Comparison of ENCODE assay signal across 14 cellular contexts in genomic region chr1:198678301-198678836, GRCh38. TPM values are rescaled to one million over a fixed set of nuclear protein-coding genes. Genes with fewer than 3 reads are reported as not detected.
DNase-seq lines count a peak whose midpoint lies in the region; ATAC-seq, FAIRE-seq and TF ChIP-seq lines count a peak whose summit lies in the region.
"Had no signal": no experiment of that assay in that cellular context is flagged by ENCODE, and none has a peak within 500 bp of the region (broad histone marks: within the 10 kb centered on the region; RNA-seq: fewer than 3 reads in every experiment).

No MANE protein-coding gene starts in this region.

- DNase-seq in activated gamma-delta T cell treated with Interleukin-2 at 50 U/mL for 16 hours: peak; percentile 40
- no peak for DNase-seq in activated gamma-delta T cell (lab: John Stamatoyannopoulos, UW)
- DNase-seq in activated CD4-positive, alpha-beta T cell treated with anti-CD3 and anti-CD28 coated beads, Interleukin-2, amount 50 U/mL, for 1 hour: peak; percentile 61
- DNase-seq in effector CD4-positive, alpha-beta T cell: peak; percentile 65
- no peak for DNase-seq in frontal cortex (ENCODE audit: low spot score in 2 of 2)
- DNase-seq in left lung: no peak
- DNase-seq: H7, NCI-H526 treated with DMSO at 0.1 percent for 48 hours had no signal

- no peaks in the 10 kb centered on the region for H3K9me3 ChIP-seq in thymus (ENCODE audit: control insufficient read depth)
- no peaks in the 10 kb centered on the region for H3K9me3 ChIP-seq in left lung

- H3K27ac ChIP-seq in thymus (ENCODE audit: low read depth) (peak overlapping the region; percentile 82), left lung (peak overlapping the region in 1 of 2 donors; percentile 94)
- H3K27ac ChIP-seq: SK-N-MC had no signal

- H3K36me3 ChIP-seq in thymus (ENCODE audit: control insufficient read depth, insufficient read depth): peaks cover 13% of the 10 kb centered on the region
- H3K36me3 ChIP-seq in left lung: peaks cover 0 to 8% of the 10 kb centered on the region in 2 donors

- 84% methylated on average over 8 of the region's 8 CpGs for WGBS in thymus

- no peak for FAIRE-seq in frontal cortex (lab: Jason Lieb, UNC)

- intact Hi-C loops in left lung (cut with DNase I): no loop called here

- H3K4me1 ChIP-seq in thymus (ENCODE audit: control insufficient read depth, insufficient read depth, low read length) (peaks cover 27% of the 10 kb centered on the region), left lung (peaks cover 4 to 83% of the 10 kb centered on the region in 2 donors)

- ATAC-seq in left lung (no peak), SK-N-SH treated with all-trans-retinoic acid at 6 μM for 48 hours (no peak)

- H3K4me3 ChIP-seq in thymus (ENCODE audit: low read length) (no peak overlapping the region), left lung (no peak overlapping the region)
- H3K4me3 ChIP-seq: lung, SK-N-MC had no signal

- no peak for TF ChIP-seq CTCF in left lung (IDR thresholded peaks at IDR 0.05)

- H3K27me3 ChIP-seq in thymus (ENCODE audit: control insufficient read depth, insufficient read depth) (no peaks in the 10 kb centered on the region), left lung (no peaks in the 10 kb centered on the region)

TF ChIP-seq in SK-N-SH treated with all-trans-retinoic acid at 6 μM for 48 hours, 23 proteins besides CTCF, POLR2A, EP300 and RAD21:
- TF ChIP-seq CSRNP3 (CRISPR knock-in tag; IDR thresholded peaks at IDR 0.05) (no peak), ISL1 (CRISPR knock-in tag; IDR thresholded peaks at IDR 0.05) (no peak), ZC3H10 (CRISPR knock-in tag; IDR thresholded peaks at IDR 0.05) (no peak), ZFP3 (CRISPR knock-in tag; IDR thresholded peaks at IDR 0.05) (no peak), ZFP30 (CRISPR knock-in tag; IDR thresholded peaks at IDR 0.05) (no peak), BACH2 (CRISPR knock-in tag; IDR thresholded peaks at IDR 0.05; ENCODE audit: borderline replicate concordance) (no peak), POU6F1 (CRISPR knock-in tag; IDR thresholded peaks at IDR 0.05; ENCODE audit: borderline replicate concordance, low read depth) (no peak), ESRRG (CRISPR knock-in tag; IDR thresholded peaks at IDR 0.05) (no peak), GLIS3 (CRISPR knock-in tag; IDR thresholded peaks at IDR 0.05) (no peak), PATZ1 (CRISPR knock-in tag; IDR thresholded peaks at IDR 0.05; ENCODE audit: borderline replicate concordance) (no peak), CREB5 (CRISPR knock-in tag; IDR thresholded peaks at IDR 0.05; ENCODE audit: low read depth) (no peak), ZNF70 (CRISPR knock-in tag; IDR thresholded peaks at IDR 0.05) (no peak), TCF4 (CRISPR knock-in tag; IDR thresholded peaks at IDR 0.05; ENCODE audit: borderline replicate concordance) (no peak), CSDC2 (CRISPR knock-in tag; IDR thresholded peaks at IDR 0.05) (no peak), TSHZ2 (CRISPR knock-in tag; IDR thresholded peaks at IDR 0.05) (no peak), SNAI2 (CRISPR knock-in tag; IDR thresholded peaks at IDR 0.05) (no peak), ZNF565 (CRISPR knock-in tag; conservative IDR thresholded peaks at IDR 0.05; ENCODE audit: low read depth) (no peak), ARNTL (CRISPR knock-in tag; IDR thresholded peaks at IDR 0.05; ENCODE audit: borderline replicate concordance, low read depth) (no peak), ZNF8 (CRISPR knock-in tag; IDR thresholded peaks at IDR 0.05) (no peak)

RNA-seq across cellular contexts. Expression of gene PTPRC, which starts 39.5 kb away (rescaled TPM):
- polyA plus RNA-seq in thymus: 130 TPM
- total RNA-seq in frontal cortex: 2.9 TPM
- total RNA-seq in left lung: 100 to 1,000 TPM in 1 of 2 donors, 10 to 100 TPM in 1; 53.0 to 180 TPM
- total RNA-seq: H7, MCF 10A, pulmonary artery endothelial cell had no signal

Comparison
In these comparisons a context has a peak if more than half of its experiments do, and no peak if none do; other contexts are left out.
1. DNase-seq: peak in activated gamma-delta T cell treated with Interleukin-2 at 50 U/mL for 16 hours (single experiment), activated CD4-positive, alpha-beta T cell treated with anti-CD3 and anti-CD28 coated beads, Interleukin-2, amount 50 U/mL, for 1 hour (single experiment) and effector CD4-positive, alpha-beta T cell (single experiment); none in activated gamma-delta T cell (single experiment), frontal cortex (0 of 2) and left lung (0 of 2).
2. RNA of gene PTPRC, which starts 39.5 kb away (total RNA-seq): 53.0 to 180 TPM in left lung; 2.9 TPM in frontal cortex (single experiment); every median in the first group is over 10 times any median in the second.